ENCODE assay signal across 11 cellular contexts in the genomic region with DNA sequence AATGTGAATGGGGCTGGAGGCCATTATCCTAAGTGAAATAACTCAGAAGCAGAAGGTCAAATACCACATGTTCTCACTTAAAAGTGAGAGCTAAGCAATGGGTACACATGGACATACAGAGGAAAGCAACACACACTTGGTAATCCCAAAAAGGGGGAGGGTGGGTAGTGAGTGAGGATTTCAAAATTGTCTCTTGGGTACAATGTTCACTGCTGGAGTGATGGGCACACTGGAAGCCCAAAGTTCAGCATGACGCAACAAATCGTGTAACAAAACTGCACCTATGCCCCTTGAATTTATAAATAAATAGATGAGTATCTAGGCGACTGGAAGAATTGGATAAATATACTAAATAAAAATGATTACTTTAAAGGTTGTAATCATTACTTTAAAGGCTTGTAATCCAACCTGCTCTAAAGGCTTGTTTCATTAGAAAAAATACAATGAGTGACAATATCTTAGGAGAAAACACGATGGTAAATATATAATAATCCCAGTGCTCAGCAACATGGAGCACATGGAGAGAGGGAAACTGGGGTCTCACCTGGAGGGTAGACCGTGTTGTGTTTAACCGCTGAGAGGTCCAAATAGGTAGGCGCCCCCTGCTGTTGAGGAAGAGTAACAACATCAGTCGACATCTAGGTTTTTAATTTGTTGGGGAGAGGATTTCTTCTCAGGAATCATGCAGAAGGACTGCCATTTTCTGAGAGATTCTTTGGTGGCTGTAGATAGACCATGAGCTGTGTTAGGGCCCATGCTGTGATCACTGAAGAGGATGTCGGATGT.
DNase-seq lines count a peak whose midpoint lies in the region; ATAC-seq and TF ChIP-seq lines count a peak whose summit lies in the region.
"Had no signal": no experiment of that assay in that cellular context is flagged by ENCODE, and none has a peak within 500 bp of the region (broad histone marks: within the 10 kb centered on the region; RNA-seq: fewer than 3 reads in every experiment).

No MANE protein-coding gene starts in this region.

- DNase-seq in CD14-positive monocyte (ENCODE audit: low spot score), result no peak
- DNase-seq in GM20000 (ENCODE audit: low spot score), result peak; percentile 5
- no peak for DNase-seq in RWPE1 (ENCODE audit: low spot score)
- DNase-seq in iPS DF 19.7 (ENCODE audit: low read depth, low spot score), result peak; percentile 15
- DNase-seq in NCI-H1417 (lab: John Stamatoyannopoulos, UW), result no peak
- no peak for DNase-seq in activated T-cell treated with anti-CD3 and anti-CD28 coated beads, Interleukin-2, amount 50 U/mL, for 4 hours
- DNase-seq: adrenal gland, mucosa of descending colon, tibial artery had no signal

- no peaks in the 10 kb centered on the region for H3K27me3 Mint-ChIP-seq in CD14-positive monocyte (ENCODE audit: low read depth in 3 of 3)
- no peaks in the 10 kb centered on the region for H3K27me3 Mint-ChIP-seq in activated T-cell treated with anti-CD3 and anti-CD28 coated beads, Interleukin-2, amount 50 U/mL, for 4 hours (ENCODE audit: low read depth)

- CTCF ChIA-PET in RWPE1 (lab: Yijun Ruan, JAX), result no interaction called here

- intact Hi-C loops in CD14-positive monocyte (cut with micrococcal nuclease), result no loop called here

- H3K4me3 Mint-ChIP-seq in CD14-positive monocyte, result no peak overlapping the region
- H3K4me3 Mint-ChIP-seq in activated T-cell treated with anti-CD3 and anti-CD28 coated beads, Interleukin-2, amount 50 U/mL, for 4 hours, result no peak overlapping the region

- TF ChIP-seq CTCF in CD14-positive monocyte (IDR thresholded peaks at IDR 0.05) (peak; percentile 33), GM20000 (IDR thresholded peaks at IDR 0.05; ENCODE audit: extremely low read depth, missing control alignments) (peak; percentile 41), RWPE1 (conservative IDR thresholded peaks at IDR 0.05; ENCODE audit: low read depth) (peak; percentile 35)

- peaks cover 0 to 3% (median 2%) of the 10 kb centered on the region in 7 donors for H3K9me3 Mint-ChIP-seq in CD14-positive monocyte
- peaks cover 14% of the 10 kb centered on the region for H3K9me3 Mint-ChIP-seq in activated T-cell treated with anti-CD3 and anti-CD28 coated beads, Interleukin-2, amount 50 U/mL, for 4 hours

- POLR2A ChIA-PET in RWPE1 (lab: Yijun Ruan, JAX; ENCODE audit: low non-redundant PET), result no interaction called here

- ATAC-seq in activated T-cell treated with anti-CD3 and anti-CD28 coated beads, Interleukin-2, amount 50 U/mL, for 4 hours, result no peak
- no peak for ATAC-seq in GM19035 (IDR thresholded peaks at IDR 0.05; ENCODE audit: unreplicated experiment)
- ATAC-seq in HG02973 (IDR thresholded peaks at IDR 0.05; ENCODE audit: unreplicated experiment), result no peak
- ATAC-seq: mucosa of descending colon had no signal

- H3K27ac Mint-ChIP-seq in CD14-positive monocyte, result no peak overlapping the region

- H3K27ac ChIP-seq in RWPE1, result no peak overlapping the region
- H3K27ac ChIP-seq: adrenal gland, tibial artery had no signal

- H3K36me3 Mint-ChIP-seq in CD14-positive monocyte, result no peaks in the 10 kb centered on the region
- H3K36me3 Mint-ChIP-seq in activated T-cell treated with anti-CD3 and anti-CD28 coated beads, Interleukin-2, amount 50 U/mL, for 4 hours (ENCODE audit: insufficient read depth), result no peaks in the 10 kb centered on the region

- H3K4me1 Mint-ChIP-seq in CD14-positive monocyte, result no peaks in the 10 kb centered on the region
- no peaks in the 10 kb centered on the region for H3K4me1 Mint-ChIP-seq in activated T-cell treated with anti-CD3 and anti-CD28 coated beads, Interleukin-2, amount 50 U/mL, for 4 hours (ENCODE audit: low read depth)

Comparison
In these comparisons a context has a peak if more than half of its experiments do, and no peak if none do; other contexts are left out.
1. DNase-seq: peak in GM20000 (single experiment) and iPS DF 19.7 (single experiment); none in CD14-positive monocyte (single experiment), RWPE1 (single experiment), NCI-H1417 (0 of 3) and activated T-cell treated with anti-CD3 and anti-CD28 coated beads, Interleukin-2, amount 50 U/mL, for 4 hours (single experiment).
2. Peak in every context shown above with its lines, with median percentiles within 50 percentile points of each other: CTCF ChIP-seq.